In genomic region chr15:50862553-50862952, GRCh38 we compare ENCODE assay signal across 7 cellular contexts.
"Had no signal": no experiment of that assay in that cellular context is flagged by ENCODE, and none has a peak within 500 bp of the region (broad histone marks: within the 10 kb centered on the region; RNA-seq: fewer than 3 reads in every experiment).

No MANE protein-coding gene starts in this region.

- FAIRE-seq: HepG2, HTR-8/SVneo, K562 had no signal

- H3K4me3 ChIP-seq: K562 had no signal

- H3K27ac ChIP-seq: HL-60 had no signal

- ATAC-seq: HepG2, K562 had no signal

- DNase-seq: IMR-90, KBM-7, KG1 had no signal
